ENCODE assay signal across 1 cellular context in genomic region chr14:24881496-24881895, GRCh38.
TF ChIP-seq lines count a peak whose summit lies in the region.

No MANE protein-coding gene starts in this region.

TF ChIP-seq in IMR-90, 13 proteins besides CTCF, POLR2A, EP300 and RAD21:
- TF ChIP-seq ELK1 (IDR thresholded peaks at IDR 0.05; ENCODE audit: borderline replicate concordance, low read depth, low read length) (no peak), MAFK (IDR thresholded peaks at IDR 0.05; ENCODE audit: low read depth, low read length) (no peak), MAZ (IDR thresholded peaks at IDR 0.05; ENCODE audit: borderline replicate concordance, low read depth, low read length) (no peak)
